Comparison of ENCODE assay signal across 17 cellular contexts in genomic region chr16:12313902-12314621, GRCh38.
DNase-seq lines count a peak whose midpoint lies in the region; ATAC-seq, FAIRE-seq and TF ChIP-seq lines count a peak whose summit lies in the region.
"Had no signal": no experiment of that assay in that cellular context is flagged by ENCODE, and none has a peak within 500 bp of the region (broad histone marks: within the 10 kb centered on the region; RNA-seq: fewer than 3 reads in every experiment).

No MANE protein-coding gene starts in this region.

- no peak for TF ChIP-seq RAD21 in HepG2 (CRISPR knock-in tag; IDR thresholded peaks at IDR 0.05)

- intact Hi-C loops in HepG2 (cut with micrococcal nuclease; ENCODE audit: unreplicated experiment) = no loop called here

- POLR2A ChIA-PET in HepG2 (lab: Yijun Ruan, JAX) = interaction anchor here (1.2 to 2.0 kb wide), 2 partner anchors 24 to 26 kb away, joined by 5 to 9 read pairs; no protein-coding TSS in a partner anchor

- peak; percentile 30 for FAIRE-seq in HepG2 (lab: Jason Lieb, UNC)
- FAIRE-seq: A204.1, GM12892, H54, K562 had no signal

- peak; percentile 27 for DNase-seq in HepG2 (ENCODE audit: low spot score)
- no peak for DNase-seq in naive B cell
- DNase-seq in activated CD4-positive, alpha-beta T cell treated with anti-CD3 and anti-CD28 coated beads, Interleukin-2, amount 50 U/mL, for 48 hours = no peak
- no peak for DNase-seq in HPDE6-E6E7 (ENCODE audit: extremely low spot score)
- DNase-seq: C1 segment of cervical spinal cord; CD4-positive, alpha-beta T cell; DND-41; GDM1 had no signal

- H3K27ac ChIP-seq in BLaER1 (no peak overlapping the region), OCI-LY1 (ENCODE audit: low read depth, low read length, poor library complexity, severe bottlenecking) (peak overlapping the region; percentile 100), HepG2 (ENCODE audit: extremely low read length, insufficient read depth, low read length) (no peak overlapping the region)
- H3K27ac ChIP-seq: GM23248 had no signal

- no peak overlapping the region for H3K4me3 Mint-ChIP-seq in naive B cell
- H3K4me3 Mint-ChIP-seq: CD4-positive, alpha-beta T cell had no signal

- H3K27me3 ChIP-seq in BLaER1 (no peaks in the 10 kb centered on the region), OCI-LY1 (ENCODE audit: insufficient read depth, low read length) (no peaks in the 10 kb centered on the region), HepG2 (ENCODE audit: control insufficient read depth in 1 of 2, insufficient read depth in 2 of 2, low read length in 2 of 2) (no peaks in the 10 kb centered on the region)

- H4K20me1 ChIP-seq in BLaER1 (peaks cover 8% of the 10 kb centered on the region; the same call in 1 of the 2 replicates), OCI-LY1 (ENCODE audit: insufficient read depth, low read length) (no peaks in the 10 kb centered on the region), HepG2 (ENCODE audit: insufficient read depth, low read length) (no peaks in the 10 kb centered on the region)

- TF ChIP-seq CTCF in OCI-LY1 (IDR thresholded peaks at IDR 0.05; ENCODE audit: low read length) (no peak), HepG2 (CRISPR knock-in tag; IDR thresholded peaks at IDR 0.05) (no peak)

- peaks cover 57 to 95% (median 80%) of the 10 kb centered on the region in 3 donors for H3K4me1 Mint-ChIP-seq in naive B cell

- H3K9me3 ChIP-seq in BLaER1 (no peaks in the 10 kb centered on the region), OCI-LY1 (ENCODE audit: low read length) (no peaks in the 10 kb centered on the region), HepG2 (ENCODE audit: low read length) (no peaks in the 10 kb centered on the region)

- peaks cover 0 to 5% of the 10 kb centered on the region in 2 donors for H3K36me3 Mint-ChIP-seq in naive B cell

- no peak for TF ChIP-seq POLR2A in HepG2 (IDR thresholded peaks at IDR 0.05; ENCODE audit: insufficient read depth in 1 of 2, low read depth in 2 of 2, low read length in 2 of 2)

- H3K36me3 ChIP-seq in BLaER1 (peaks cover 14% of the 10 kb centered on the region; the same call in 1 of the 2 replicates), OCI-LY1 (ENCODE audit: insufficient read depth, low read length) (peaks cover 15% of the 10 kb centered on the region; the same call in 1 of the 2 replicates), HepG2 (replicated peaks in 1 of 2; ENCODE audit: control insufficient read depth in 1 of 2, insufficient read depth in 2 of 2, low read length in 2 of 2) (no peaks in the 10 kb centered on the region)

- in situ Hi-C loops in HepG2 (cut with HindIII; ENCODE audit: extremely low pct_ligation_motif_present, low pct_unique_long_range_greater_than_20kb) = no loop called here

- H3K4me1 ChIP-seq in BLaER1 (peaks cover 69% of the 10 kb centered on the region), OCI-LY1 (ENCODE audit: insufficient read depth, low read length, severe bottlenecking) (peaks cover 87% of the 10 kb centered on the region), HepG2 (ENCODE audit: insufficient read depth, low read length) (peaks cover 50% of the 10 kb centered on the region)

- no peak overlapping the region for H3K9ac ChIP-seq in BLaER1
- peak overlapping the region; percentile 79; the same call in 1 of the 2 replicates for H3K9ac ChIP-seq in OCI-LY1 (ENCODE audit: low read length)
- no peak overlapping the region for H3K9ac ChIP-seq in HepG2 (ENCODE audit: insufficient read depth, low read depth, low read length)
- H3K9ac ChIP-seq: GM23248 had no signal

- ATAC-seq in HepG2 (peak; percentile 57), naive B cell (ENCODE audit: low read depth in 2 of 2) (no peak), GM21390 (IDR thresholded peaks at IDR 0.05; ENCODE audit: unreplicated experiment) (no peak)
- ATAC-seq: HCT116, K562 had no signal

- peak overlapping the region; percentile 15 to 92 (median 72) for H3K27ac Mint-ChIP-seq in naive B cell
- H3K27ac Mint-ChIP-seq: CD4-positive, alpha-beta T cell had no signal

- no peaks in the 10 kb centered on the region for H3K9me2 ChIP-seq in OCI-LY1 (ENCODE audit: low read depth, low read length)

- no peak overlapping the region for H2AFZ ChIP-seq in OCI-LY1 (ENCODE audit: low read length)
- no peak overlapping the region for H2AFZ ChIP-seq in HepG2 (ENCODE audit: low read length)
- H2AFZ ChIP-seq: GM23248 had no signal

- no peak overlapping the region for H3K4me3 ChIP-seq in BLaER1
- H3K4me3 ChIP-seq in OCI-LY1 (ENCODE audit: low read depth, low read length, poor library complexity, severe bottlenecking) = no peak overlapping the region
- no peak overlapping the region for H3K4me3 ChIP-seq in HepG2 (replicated peaks in 1 of 3; ENCODE audit: insufficient read depth in 1 of 3, low read depth in 2 of 3, low read length in 3 of 3)
- H3K4me3 ChIP-seq: GM23248, K562 had no signal

- 22% methylated on average over 6 of the region's 6 CpGs for WGBS in HepG2 (ENCODE audit: low lambda C conversion rate)

- no peaks in the 10 kb centered on the region for H3K27me3 Mint-ChIP-seq in naive B cell
- H3K27me3 Mint-ChIP-seq: CD4-positive, alpha-beta T cell had no signal

- peaks cover 10% of the 10 kb centered on the region; the same call in 1 of the 2 replicates for H3F3A ChIP-seq in OCI-LY1 (ENCODE audit: insufficient read depth, low read length)

- peaks cover 0 to 2% (median 0%) of the 10 kb centered on the region in 7 donors for H3K9me3 Mint-ChIP-seq in naive B cell
- H3K9me3 Mint-ChIP-seq: CD4-positive, alpha-beta T cell had no signal

- CTCF ChIA-PET in HepG2 (lab: Yijun Ruan, JAX; ENCODE audit: low intra/inter-chr PET ratio, low total read pairs) = no interaction called here

- peak overlapping the region; percentile 44 for H3K4me2 ChIP-seq in BLaER1
- peak overlapping the region; percentile 83; the same call in 1 of the 2 replicates for H3K4me2 ChIP-seq in OCI-LY1 (ENCODE audit: low read length)
- H3K4me2 ChIP-seq in HepG2 (ENCODE audit: low read depth, low read length) = peak overlapping the region; percentile 19; the same call in 1 of the 2 replicates

- H3K79me2 ChIP-seq in OCI-LY1 (ENCODE audit: insufficient read depth, low read length) (no peaks in the 10 kb centered on the region), HepG2 (ENCODE audit: insufficient read depth, low read length) (no peaks in the 10 kb centered on the region)

- TF ChIP-seq EP300 in HepG2 (IDR thresholded peaks at IDR 0.05; ENCODE audit: low read depth in 2 of 2, low read length in 2 of 2) (no peak), HepG2 (CRISPR knock-in tag; IDR thresholded peaks at IDR 0.05; ENCODE audit: borderline replicate concordance) (no peak)

- no TSS peak for BruUV-seq in HepG2 (replicated peaks; lab: Mats Ljungman, UMichigan)

TF ChIP-seq in HepG2, 621 proteins besides CTCF, POLR2A, EP300 and RAD21 (continues in another document):
- TF ChIP-seq ZNF121 (CRISPR knock-in tag; IDR thresholded peaks at IDR 0.05) (peak; percentile 75), ZNF776 (CRISPR knock-in tag; IDR thresholded peaks at IDR 0.05) (no peak), PRDM15 (CRISPR knock-in tag; IDR thresholded peaks at IDR 0.05) (peak; percentile 68; the same call in 1 of the 2 replicates), CEBPZ (IDR thresholded peaks at IDR 0.05; ENCODE audit: low read length) (no peak), SSRP1 (CRISPR knock-in tag; IDR thresholded peaks at IDR 0.05) (no peak)

Comparison
In these comparisons a context has a peak if more than half of its experiments do, and no peak if none do; other contexts are left out.
1. H3K4me2 ChIP-seq: peak in every context shown above with its lines; median percentile 83 in OCI-LY1; 44 in BLaER1; 19 in HepG2.